Comparison of ENCODE assay signal across 9 cellular contexts in genomic region chr7:78226059-78226658, GRCh38.
DNase-seq lines count a peak whose midpoint lies in the region; ATAC-seq and TF ChIP-seq lines count a peak whose summit lies in the region.
"Had no signal": no experiment of that assay in that cellular context is flagged by ENCODE, and none has a peak within 500 bp of the region (broad histone marks: within the 10 kb centered on the region; RNA-seq: fewer than 3 reads in every experiment).

No MANE protein-coding gene starts in this region.

- DNase-seq in A172 (ENCODE audit: low spot score): peak; percentile 45
- DNase-seq in GM10266 (ENCODE audit: extremely low spot score): peak; percentile 18
- DNase-seq in NCI-H526 (lab: John Stamatoyannopoulos, UW): peak; percentile 34 to 81
- DNase-seq in cardiac fibroblast (ENCODE audit: low read depth in 2 of 2): peak; percentile 46 to 60
- peak; percentile 58 for DNase-seq in myocyte (ENCODE audit: low read depth)
- DNase-seq in effector CD4-positive, alpha-beta T cell: no peak
- no peak for DNase-seq in activated CD8-positive, alpha-beta memory T cell treated with anti-CD3 and anti-CD28 coated beads, Interleukin-2, amount 10 ng/mL, durations not matched to agents 7 days and 5 days
- no peak for DNase-seq in GF-D8 (lab: John Stamatoyannopoulos, UW)

- H3K4me3 ChIP-seq in cardiac fibroblast (replicated peaks in 1 of 2; ENCODE audit: low read depth in 2 of 2, low read length in 2 of 2): no peak overlapping the region

- TF ChIP-seq CTCF in GM10266 (IDR thresholded peaks at IDR 0.05; ENCODE audit: control insufficient read depth, insufficient read depth, low read depth, missing control alignments) (peak; percentile 46), cardiac fibroblast (IDR thresholded peaks at IDR 0.05; ENCODE audit: low read depth, low read length) (peak; percentile 54)

- H3K4me3 Mint-ChIP-seq in activated CD8-positive, alpha-beta memory T cell treated with anti-CD3 and anti-CD28 coated beads, Interleukin-2, amount 10 ng/mL, durations not matched to agents 7 days and 5 days: no peak overlapping the region
- H3K4me3 Mint-ChIP-seq: stimulated activated naive CD8-positive, alpha-beta T cell treated with anti-CD3 and anti-CD28 coated beads, Interleukin-15, amount 100 ng/mL, for 72 hours had no signal

- CTCF ChIA-PET in activated CD8-positive, alpha-beta memory T cell treated with anti-CD3 and anti-CD28 coated beads, Interleukin-2, amount 10 ng/mL, durations not matched to agents 7 days and 5 days (lab: Charles Lee): interaction anchor here (0.7 kb wide), 2 partner anchors 206 to 829 kb away, joined by 3 read pairs; no protein-coding TSS in a partner anchor

- no peak for ATAC-seq in activated CD8-positive, alpha-beta memory T cell treated with anti-CD3 and anti-CD28 coated beads, Interleukin-2, amount 10 ng/mL, durations not matched to agents 7 days and 5 days
- ATAC-seq: stimulated activated naive CD8-positive, alpha-beta T cell treated with anti-CD3 and anti-CD28 coated beads, Interleukin-15, amount 100 ng/mL, for 72 hours had no signal

- H3K27me3 Mint-ChIP-seq in activated CD8-positive, alpha-beta memory T cell treated with anti-CD3 and anti-CD28 coated beads, Interleukin-2, amount 10 ng/mL, durations not matched to agents 7 days and 5 days: no peaks in the 10 kb centered on the region
- H3K27me3 Mint-ChIP-seq: stimulated activated naive CD8-positive, alpha-beta T cell treated with anti-CD3 and anti-CD28 coated beads, Interleukin-15, amount 100 ng/mL, for 72 hours had no signal

- H3K4me1 Mint-ChIP-seq in activated CD8-positive, alpha-beta memory T cell treated with anti-CD3 and anti-CD28 coated beads, Interleukin-2, amount 10 ng/mL, durations not matched to agents 7 days and 5 days: no peaks in the 10 kb centered on the region
- H3K4me1 Mint-ChIP-seq: stimulated activated naive CD8-positive, alpha-beta T cell treated with anti-CD3 and anti-CD28 coated beads, Interleukin-15, amount 100 ng/mL, for 72 hours had no signal

- H3K9me3 Mint-ChIP-seq in activated CD8-positive, alpha-beta memory T cell treated with anti-CD3 and anti-CD28 coated beads, Interleukin-2, amount 10 ng/mL, durations not matched to agents 7 days and 5 days (ENCODE audit: low read depth): no peaks in the 10 kb centered on the region
- H3K9me3 Mint-ChIP-seq: stimulated activated naive CD8-positive, alpha-beta T cell treated with anti-CD3 and anti-CD28 coated beads, Interleukin-15, amount 100 ng/mL, for 72 hours had no signal

- no peak overlapping the region for H3K27ac Mint-ChIP-seq in activated CD8-positive, alpha-beta memory T cell treated with anti-CD3 and anti-CD28 coated beads, Interleukin-2, amount 10 ng/mL, durations not matched to agents 7 days and 5 days
- H3K27ac Mint-ChIP-seq: stimulated activated naive CD8-positive, alpha-beta T cell treated with anti-CD3 and anti-CD28 coated beads, Interleukin-15, amount 100 ng/mL, for 72 hours had no signal

- H3K36me3 Mint-ChIP-seq in activated CD8-positive, alpha-beta memory T cell treated with anti-CD3 and anti-CD28 coated beads, Interleukin-2, amount 10 ng/mL, durations not matched to agents 7 days and 5 days: no peaks in the 10 kb centered on the region

Comparison
In these comparisons a context has a peak if more than half of its experiments do, and no peak if none do; other contexts are left out.
1. DNase-seq: peak in A172 (single experiment), GM10266 (single experiment), NCI-H526 (2 of 2), cardiac fibroblast (2 of 2) and myocyte (single experiment); none in effector CD4-positive, alpha-beta T cell (single experiment), activated CD8-positive, alpha-beta memory T cell treated with anti-CD3 and anti-CD28 coated beads, Interleukin-2, amount 10 ng/mL, durations not matched to agents 7 days and 5 days (single experiment) and GF-D8 (single experiment).